In the genomic region with DNA sequence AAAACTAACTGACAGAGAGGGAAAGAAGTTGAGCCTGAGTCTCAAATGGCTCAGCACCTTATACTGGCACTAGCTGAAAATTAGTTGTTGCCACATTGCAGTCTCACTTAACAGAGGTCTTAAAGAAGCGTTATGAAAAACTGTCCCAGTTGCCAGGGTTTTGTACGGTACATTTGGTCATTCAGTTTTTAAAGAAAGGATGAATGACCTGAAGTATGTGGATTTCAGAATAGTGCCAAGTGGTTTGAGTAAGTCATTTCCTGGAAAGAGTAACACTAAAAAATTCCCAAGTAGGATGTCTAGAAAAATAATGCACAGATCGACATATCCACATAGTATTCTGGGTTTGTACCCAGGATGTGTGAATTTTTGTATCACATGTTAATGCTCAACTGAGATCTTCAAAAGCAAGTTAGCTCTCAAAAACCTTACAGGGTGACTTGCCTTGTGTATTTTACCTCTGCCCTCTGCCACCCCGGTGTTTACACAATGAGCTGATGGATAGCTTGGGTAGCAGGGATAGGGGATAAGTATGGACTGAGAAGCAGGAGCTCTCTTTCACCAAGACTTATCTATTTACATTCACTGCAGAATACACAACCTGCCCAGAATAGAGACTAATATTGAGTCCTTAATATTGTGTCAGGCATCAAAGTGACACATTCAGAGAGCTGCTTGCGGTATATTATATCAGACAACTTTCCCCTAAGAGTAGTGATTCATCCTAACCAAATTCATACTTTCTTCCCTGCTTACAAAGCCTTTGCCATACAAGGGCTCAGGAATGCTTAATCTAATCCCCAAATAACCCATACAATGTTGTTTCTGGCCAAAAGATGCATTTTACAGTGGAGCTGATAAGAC, we compare ENCODE assay signal across 16 cellular contexts.
DNase-seq lines count a peak whose midpoint lies in the region; FAIRE-seq and TF ChIP-seq lines count a peak whose summit lies in the region.
"Had no signal": no experiment of that assay in that cellular context is flagged by ENCODE, and none has a peak within 500 bp of the region (broad histone marks: within the 10 kb centered on the region; RNA-seq: fewer than 3 reads in every experiment).

No MANE protein-coding gene starts in this region.

- H3K27ac ChIP-seq in SK-N-SH (ENCODE audit: low read depth in 2 of 2, low read length in 1 of 2) (peak overlapping the region in 1 of 2 experiments; percentile 69; a peak in 1 of 4 replicates), endothelial cell of umbilical vein (ENCODE audit: insufficient read depth, low read depth, low read length) (no peak overlapping the region)
- H3K27ac ChIP-seq: Peyer's patch had no signal

- H3F3A ChIP-seq in SK-N-SH (replicated peaks; ENCODE audit: insufficient read depth), result no peaks in the 10 kb centered on the region

- peaks cover 20% of the 10 kb centered on the region for H3K4me1 Mint-ChIP-seq in progenitor cell of endocrine pancreas (ENCODE audit: low read depth)
- H3K4me1 Mint-ChIP-seq in immature natural killer cell, result no peaks in the 10 kb centered on the region
- H3K4me1 Mint-ChIP-seq: stimulated activated naive CD8-positive, alpha-beta T cell treated with anti-CD3 and anti-CD28 coated beads, Interleukin-15, amount 100 ng/mL, for 72 hours had no signal

- H4K20me1 ChIP-seq in SK-N-SH (ENCODE audit: insufficient read depth), result no peaks in the 10 kb centered on the region
- H4K20me1 ChIP-seq in endothelial cell of umbilical vein (replicated peaks; ENCODE audit: control insufficient read depth, extremely low read depth, insufficient read depth, low read length), result no peaks in the 10 kb centered on the region

- WGBS in SK-N-SH (ENCODE audit: low lambda C conversion rate), result 28% methylated on average over 5 of the region's 5 CpGs

- no peaks in the 10 kb centered on the region for H3K9me1 ChIP-seq in endothelial cell of umbilical vein (replicated peaks; ENCODE audit: control insufficient read depth, extremely low read depth, insufficient read depth, low read length)

- H3K4me3 Mint-ChIP-seq in progenitor cell of endocrine pancreas (ENCODE audit: low read depth) (no peak overlapping the region), immature natural killer cell (no peak overlapping the region)
- H3K4me3 Mint-ChIP-seq: stimulated activated naive CD8-positive, alpha-beta T cell treated with anti-CD3 and anti-CD28 coated beads, Interleukin-15, amount 100 ng/mL, for 72 hours had no signal

- H3K27ac Mint-ChIP-seq in progenitor cell of endocrine pancreas, result peak overlapping the region; percentile 14
- H3K27ac Mint-ChIP-seq in immature natural killer cell, result no peak overlapping the region
- H3K27ac Mint-ChIP-seq: activated T-helper 2 cell treated with anti-CD3 and anti-CD28 coated beads, Interferon-gamma antibody, Interleukin-2, Interleukin-4, amounts not matched to agents 10 μg/mL and 5 μg/mL and 100 μg/mL, durations not matched to agents 14 hours and 24 hours and 36 hours; stimulated activated naive CD8-positive, alpha-beta T cell treated with anti-CD3 and anti-CD28 coated beads, Interleukin-15, amount 100 ng/mL, for 72 hours had no signal

- H3K27me3 Mint-ChIP-seq in progenitor cell of endocrine pancreas (no peaks in the 10 kb centered on the region), immature natural killer cell (ENCODE audit: low read depth in 3 of 3) (no peaks in the 10 kb centered on the region)
- H3K27me3 Mint-ChIP-seq: stimulated activated naive CD8-positive, alpha-beta T cell treated with anti-CD3 and anti-CD28 coated beads, Interleukin-15, amount 100 ng/mL, for 72 hours had no signal

- no peaks in the 10 kb centered on the region for H3K9me2 ChIP-seq in SK-N-SH

- no peaks in the 10 kb centered on the region for H3K27me3 ChIP-seq in SK-N-SH (ENCODE audit: insufficient read depth)
- no peaks in the 10 kb centered on the region for H3K27me3 ChIP-seq in endothelial cell of umbilical vein (ENCODE audit: control insufficient read depth in 2 of 2, insufficient read depth in 2 of 2, low read length in 2 of 2)
- H3K27me3 ChIP-seq: BE2C, Peyer's patch had no signal

- POLR2A ChIA-PET in SK-N-SH (lab: Yijun Ruan, JAX) (no interaction called here), endothelial cell of umbilical vein (lab: Charles Lee) (no interaction called here)

- intact Hi-C loops in endothelial cell of umbilical vein (cut with micrococcal nuclease), result no loop called here

- H3K4me2 ChIP-seq in SK-N-SH, result peak overlapping the region; percentile 39; the same call in 1 of the 2 replicates
- H3K4me2 ChIP-seq in endothelial cell of umbilical vein (ENCODE audit: insufficient read depth, low read length), result no peak overlapping the region

- peak overlapping the region; percentile 62; the same call in 1 of the 2 replicates for H2AFZ ChIP-seq in SK-N-SH (ENCODE audit: low read depth)
- H2AFZ ChIP-seq in endothelial cell of umbilical vein (ENCODE audit: low read depth, low read length), result no peak overlapping the region

- dilution Hi-C loops in endothelial cell of umbilical vein (cut with MboI; ENCODE audit: extremely low pct_ligation_motif_present, low sequenced_read_pairs), result no loop called here

- TF ChIP-seq CTCF in SK-N-SH (IDR thresholded peaks at IDR 0.05), result no peak
- TF ChIP-seq CTCF in endothelial cell of umbilical vein (IDR thresholded peaks at IDR 0.05; ENCODE audit: extremely low read depth in 1 of 2, insufficient read depth in 1 of 2, low read depth in 1 of 2, low read length in 2 of 2), result no peak
- TF ChIP-seq CTCF in progenitor cell of endocrine pancreas (IDR thresholded peaks at IDR 0.05; ENCODE audit: unreplicated experiment), result no peak

- H3K4me1 ChIP-seq in SK-N-SH (ENCODE audit: control insufficient read depth in 1 of 2, insufficient read depth in 2 of 2, low read depth in 1 of 2, low read length in 1 of 2), result no peaks in the 10 kb centered on the region; a peak in 1 of 4 replicates
- no peaks in the 10 kb centered on the region for H3K4me1 ChIP-seq in endothelial cell of umbilical vein (ENCODE audit: control insufficient read depth, extremely low read depth, insufficient read depth, low read length)
- H3K4me1 ChIP-seq: BE2C, Peyer's patch had no signal

- CTCF ChIA-PET in SK-N-SH (lab: Yijun Ruan, JAX), result no interaction called here
- CTCF ChIA-PET in endothelial cell of umbilical vein (lab: Charles Lee), result no interaction called here

- no peak for TF ChIP-seq POLR2A in endothelial cell of umbilical vein (IDR thresholded peaks at IDR 0.05; ENCODE audit: low read depth, low read length)

- H3K9me3 ChIP-seq in SK-N-SH, result no peaks in the 10 kb centered on the region
- H3K9me3 ChIP-seq in endothelial cell of umbilical vein (replicated peaks; ENCODE audit: control insufficient read depth, insufficient read depth, low read length), result no peaks in the 10 kb centered on the region
- H3K9me3 ChIP-seq: BE2C, Peyer's patch had no signal

- DNase-seq in EH (ENCODE audit: low read depth) (peak; percentile 67), SK-N-SH (no peak), endothelial cell of umbilical vein (ENCODE audit: low read depth, low spot score) (no peak), progenitor cell of endocrine pancreas (ENCODE audit: low spot score, unreplicated experiment) (no peak), NCI-H1417 treated with DMSO at 0.1 percent for 48 hours (lab: John Stamatoyannopoulos, UW) (no peak), immature natural killer cell (no peak), 8988T (no peak)
- DNase-seq in NK-92 treated with Interleukin-12 subunit alpha and Interleukin-12 subunit beta, amount 100 ng/mL, for 24 hours (lab: John Stamatoyannopoulos, UW), result no peak
- DNase-seq: aorta; BE2C; foreskin fibroblast; NCI-H187 treated with DMSO at 0.1 percent for 48 hours; NCI-H526 treated with DMSO at 0.1 percent for 48 hours; Peyer's patch; stimulated activated naive CD8-positive, alpha-beta T cell treated with anti-CD3 and anti-CD28 coated beads, Interleukin-15, amount 100 ng/mL, for 72 hours had no signal

- no peaks in the 10 kb centered on the region for H3K79me2 ChIP-seq in SK-N-SH (ENCODE audit: insufficient read depth)
- no peaks in the 10 kb centered on the region for H3K79me2 ChIP-seq in endothelial cell of umbilical vein (ENCODE audit: control insufficient read depth, insufficient read depth, low read length)

- peak; percentile 4 for FAIRE-seq in endothelial cell of umbilical vein (lab: Jason Lieb, UNC)

- no peak for TF ChIP-seq RAD21 in SK-N-SH (IDR thresholded peaks at IDR 0.05; ENCODE audit: low read length)

- H3K36me3 ChIP-seq in SK-N-SH (replicated peaks in 1 of 2; ENCODE audit: control insufficient read depth in 1 of 2, insufficient read depth in 2 of 2, low read length in 1 of 2), result no peaks in the 10 kb centered on the region
- no peaks in the 10 kb centered on the region for H3K36me3 ChIP-seq in endothelial cell of umbilical vein (ENCODE audit: control insufficient read depth in 2 of 2, extremely low read depth in 1 of 2, insufficient read depth in 2 of 2, low read length in 2 of 2)
- H3K36me3 ChIP-seq: BE2C, Peyer's patch had no signal

- no peak for TF ChIP-seq EP300 in SK-N-SH (IDR thresholded peaks at IDR 0.05; ENCODE audit: borderline replicate concordance in 1 of 2, low read depth in 1 of 2, low read length in 1 of 2)

- no peaks in the 10 kb centered on the region for H3K9me3 Mint-ChIP-seq in progenitor cell of endocrine pancreas (ENCODE audit: low read depth)
- peaks cover 0 to 22% (median 7%) of the 10 kb centered on the region in 6 donors for H3K9me3 Mint-ChIP-seq in immature natural killer cell
- H3K9me3 Mint-ChIP-seq: activated T-helper 2 cell treated with anti-CD3 and anti-CD28 coated beads, Interferon-gamma antibody, Interleukin-2, Interleukin-4, amounts not matched to agents 10 μg/mL and 5 μg/mL and 100 μg/mL, durations not matched to agents 14 hours and 24 hours and 36 hours had no signal

- H3K4me3 ChIP-seq in SK-N-SH (ENCODE audit: low read depth in 2 of 2, low read length in 1 of 2) (no peak overlapping the region), endothelial cell of umbilical vein (replicated peaks in 1 of 3; ENCODE audit: insufficient read depth in 1 of 3, low read depth in 1 of 3, low read length in 3 of 3) (no peak overlapping the region)
- H3K4me3 ChIP-seq: Peyer's patch had no signal

- no peak overlapping the region for H3K9ac ChIP-seq in SK-N-SH
- H3K9ac ChIP-seq in endothelial cell of umbilical vein (replicated peaks; ENCODE audit: extremely low read depth, insufficient read depth, low read length), result no peak overlapping the region

- no TSS peak for BruUV-seq in endothelial cell of umbilical vein (replicated peaks; lab: Mats Ljungman, UMichigan)

- H3K36me3 Mint-ChIP-seq in progenitor cell of endocrine pancreas (ENCODE audit: insufficient read depth) (no peaks in the 10 kb centered on the region), immature natural killer cell (no peaks in the 10 kb centered on the region)

TF ChIP-seq in SK-N-SH, 30 proteins besides CTCF, POLR2A, EP300 and RAD21 (continues in another document):
- no peak for TF ChIP-seq SIN3A (IDR thresholded peaks at IDR 0.05; ENCODE audit: borderline replicate concordance, low read depth, low read length)

TF ChIP-seq in endothelial cell of umbilical vein, 7 proteins besides CTCF, POLR2A, EP300 and RAD21 (continues in another document):
- no peak for TF ChIP-seq GATA2 (IDR thresholded peaks at IDR 0.05; ENCODE audit: insufficient read depth, insufficient read length, low read depth, low read length)
- no peak for TF ChIP-seq MYC (IDR thresholded peaks at IDR 0.05; ENCODE audit: low read depth, low read length)
- TF ChIP-seq JUN (IDR thresholded peaks at IDR 0.05; ENCODE audit: borderline replicate concordance, insufficient read depth, insufficient read length, low read depth), result no peak
